8 cellular contexts compared by ENCODE assay signal in the genomic region with DNA sequence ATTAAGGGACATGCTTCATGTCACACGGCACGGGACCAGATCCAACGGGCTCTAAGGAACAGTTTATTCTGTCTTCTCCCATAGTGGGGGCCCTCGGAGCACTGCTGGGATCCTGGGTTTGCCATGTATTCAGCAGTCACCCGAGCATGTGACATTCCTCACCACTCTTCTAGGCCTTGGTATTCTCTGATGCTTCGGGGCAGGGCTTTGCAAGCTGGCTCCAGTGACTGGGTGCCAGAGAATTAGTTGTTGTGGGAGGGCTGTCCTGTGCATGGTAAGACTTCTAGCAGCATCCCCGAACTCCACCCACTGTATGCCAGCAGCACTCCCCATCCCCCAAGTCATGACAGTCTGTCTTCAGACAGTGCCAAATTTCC. TPM values are rescaled to one million over a fixed set of nuclear protein-coding genes. Genes with fewer than 3 reads are reported as not detected.
DNase-seq lines count a peak whose midpoint lies in the region; ATAC-seq, FAIRE-seq and TF ChIP-seq lines count a peak whose summit lies in the region.
"Had no signal": no experiment of that assay in that cellular context is flagged by ENCODE, and none has a peak within 500 bp of the region (broad histone marks: within the 10 kb centered on the region; RNA-seq: fewer than 3 reads in every experiment).

No MANE protein-coding gene starts in this region.

- H3K4me3 ChIP-seq in keratinocyte (ENCODE audit: control insufficient read depth in 2 of 3, extremely low read depth in 1 of 3, insufficient read depth in 2 of 3, low read depth in 1 of 3, low read length in 3 of 3) (no peak overlapping the region), upper lobe of right lung (no peak overlapping the region)

- dilution Hi-C loops in keratinocyte (cut with MboI; ENCODE audit: extremely low pct_ligation_motif_present, low sequenced_read_pairs) = no loop called here

- no TSS peak for BruUV-seq in MCF 10A (replicated peaks; lab: Mats Ljungman, UMichigan)

- H3K79me2 ChIP-seq in keratinocyte (ENCODE audit: control insufficient read depth, insufficient read depth, low read length) = no peaks in the 10 kb centered on the region

- peaks cover 42% of the 10 kb centered on the region for H3K4me1 Mint-ChIP-seq in MCF 10A (ENCODE audit: insufficient read depth, unreplicated experiment)
- H3K4me1 Mint-ChIP-seq in activated T-cell treated with anti-CD3 and anti-CD28 coated beads, Interleukin-2, amount 50 U/mL, for 4 hours (ENCODE audit: low read depth) = no peaks in the 10 kb centered on the region
- no peaks in the 10 kb centered on the region for H3K4me1 Mint-ChIP-seq in nephron progenitor cell

- H3K36me3 Mint-ChIP-seq in MCF 10A (ENCODE audit: insufficient read depth, unreplicated experiment) (peaks cover 23% of the 10 kb centered on the region), nephron progenitor cell (ENCODE audit: low read depth) (no peaks in the 10 kb centered on the region)
- H3K36me3 Mint-ChIP-seq in activated T-cell treated with anti-CD3 and anti-CD28 coated beads, Interleukin-2, amount 50 U/mL, for 4 hours (ENCODE audit: insufficient read depth) = no peaks in the 10 kb centered on the region
- H3K36me3 Mint-ChIP-seq: naive B cell had no signal

- peaks cover 5% of the 10 kb centered on the region for H3K9me1 ChIP-seq in keratinocyte (ENCODE audit: control insufficient read depth, extremely low read depth, insufficient read depth, low read length)

- no peak overlapping the region for H2AFZ ChIP-seq in keratinocyte (ENCODE audit: control insufficient read depth, low read length)

- H3K4me1 ChIP-seq in keratinocyte (ENCODE audit: control insufficient read depth, extremely low read depth, insufficient read depth, low read length) (peaks cover 26% of the 10 kb centered on the region), upper lobe of right lung (peaks cover 6% of the 10 kb centered on the region)

- H3K9me3 Mint-ChIP-seq in MCF 10A (ENCODE audit: unreplicated experiment) (no peaks in the 10 kb centered on the region), nephron progenitor cell (no peaks in the 10 kb centered on the region)
- H3K9me3 Mint-ChIP-seq in activated T-cell treated with anti-CD3 and anti-CD28 coated beads, Interleukin-2, amount 50 U/mL, for 4 hours = no peaks in the 10 kb centered on the region
- H3K9me3 Mint-ChIP-seq: naive B cell had no signal

- DNase-seq in MCF 10A (ENCODE audit: unreplicated experiment) (peak; percentile 81), keratinocyte (ENCODE audit: low read depth, low spot score) (peak; percentile 62), upper lobe of right lung (no peak), nephron progenitor cell (no peak)
- DNase-seq in activated T-cell treated with anti-CD3 and anti-CD28 coated beads, Interleukin-2, amount 50 U/mL, for 4 hours = no peak
- DNase-seq: naive B cell had no signal

- CTCF ChIA-PET in MCF 10A (lab: Yijun Ruan, JAX) = interaction anchor here (0.6 to 4.7 kb wide), 3 partner anchors 12 to 110 kb away, joined by 6 to 36 read pairs (median 6); no protein-coding TSS in a partner anchor

- no peak for TF ChIP-seq CTCF in MCF 10A (IDR thresholded peaks at IDR 0.05; ENCODE audit: unreplicated experiment)
- no peak for TF ChIP-seq CTCF in keratinocyte (optimal IDR thresholded peaks at IDR 0.05 in 1 of 3, IDR thresholded peaks at IDR 0.05 in 1 of 3, conservative IDR thresholded peaks at IDR 0.05 in 1 of 3; ENCODE audit: extremely low read depth in 1 of 3, insufficient read depth in 2 of 3, low read length in 3 of 3)
- TF ChIP-seq CTCF in upper lobe of right lung (IDR thresholded peaks at IDR 0.05) = no peak
- TF ChIP-seq CTCF in nephron progenitor cell (IDR thresholded peaks at IDR 0.05) = no peak

- peak overlapping the region; percentile 90 for H3K27ac Mint-ChIP-seq in MCF 10A (ENCODE audit: low read depth, unreplicated experiment)
- no peak overlapping the region for H3K27ac Mint-ChIP-seq in nephron progenitor cell

- intact Hi-C loops in MCF 10A (cut with micrococcal nuclease) = no loop called here
- intact Hi-C loops in upper lobe of right lung (cut with DNase I) = no loop called here

- TF ChIP-seq EP300 in Ishikawa (IDR thresholded peaks at IDR 0.05; ENCODE audit: borderline replicate concordance) = no peak

- H3K9me3 ChIP-seq in keratinocyte (ENCODE audit: control insufficient read depth, low read depth, low read length) (no peaks in the 10 kb centered on the region), upper lobe of right lung (no peaks in the 10 kb centered on the region)

- POLR2A ChIA-PET in MCF 10A (lab: Yijun Ruan, JAX) = interaction anchor here (0.7 to 9.2 kb wide), 10 partner anchors 9 to 230 kb away, joined by 3 to 138 read pairs (median 5); no protein-coding TSS in a partner anchor

- FAIRE-seq in keratinocyte (lab: Jason Lieb, UNC) = peak; percentile 71

- H3K27me3 ChIP-seq in keratinocyte (ENCODE audit: control insufficient read depth, extremely low read depth, insufficient read depth, low read length) (no peaks in the 10 kb centered on the region), upper lobe of right lung (no peaks in the 10 kb centered on the region)

- TF ChIP-seq RAD21 in Ishikawa (IDR thresholded peaks at IDR 0.05; ENCODE audit: low read depth) = no peak; the same call in 1 of the 2 replicates

- H3K4me2 ChIP-seq in keratinocyte (ENCODE audit: control insufficient read depth, extremely low read depth, insufficient read depth, low read depth, low read length) = peak overlapping the region; percentile 69

- ATAC-seq in upper lobe of right lung = peak; percentile 49
- ATAC-seq in activated T-cell treated with anti-CD3 and anti-CD28 coated beads, Interleukin-2, amount 50 U/mL, for 4 hours = no peak
- no peak for ATAC-seq in GM18517 (IDR thresholded peaks at IDR 0.05; ENCODE audit: unreplicated experiment)

- H3K4me3 Mint-ChIP-seq in MCF 10A (ENCODE audit: unreplicated experiment) = peak overlapping the region; percentile 35
- no peak overlapping the region for H3K4me3 Mint-ChIP-seq in activated T-cell treated with anti-CD3 and anti-CD28 coated beads, Interleukin-2, amount 50 U/mL, for 4 hours
- no peak overlapping the region for H3K4me3 Mint-ChIP-seq in nephron progenitor cell
- H3K4me3 Mint-ChIP-seq: naive B cell had no signal

- H3K36me3 ChIP-seq in keratinocyte (ENCODE audit: control insufficient read depth in 2 of 2, extremely low read depth in 1 of 2, insufficient read depth in 2 of 2, low read length in 2 of 2) (no peaks in the 10 kb centered on the region), upper lobe of right lung (no peaks in the 10 kb centered on the region)

- H3K27ac ChIP-seq in keratinocyte (ENCODE audit: control insufficient read depth, insufficient read depth, low read length) = peak overlapping the region; percentile 48
- peak overlapping the region; percentile 60 for H3K27ac ChIP-seq in upper lobe of right lung

- peak overlapping the region; percentile 25 for H3K9ac ChIP-seq in keratinocyte (ENCODE audit: control insufficient read depth, extremely low read depth, insufficient read depth, low read length)

- H3K27me3 Mint-ChIP-seq in MCF 10A (ENCODE audit: insufficient read depth, unreplicated experiment) (no peaks in the 10 kb centered on the region), nephron progenitor cell (ENCODE audit: low read depth, poor library complexity) (peaks cover 14% of the 10 kb centered on the region)
- H3K27me3 Mint-ChIP-seq in activated T-cell treated with anti-CD3 and anti-CD28 coated beads, Interleukin-2, amount 50 U/mL, for 4 hours (ENCODE audit: low read depth) = no peaks in the 10 kb centered on the region
- H3K27me3 Mint-ChIP-seq: naive B cell had no signal

- H4K20me1 ChIP-seq in keratinocyte (ENCODE audit: control insufficient read depth, extremely low read depth, insufficient read depth, low read length) = peaks cover 3% of the 10 kb centered on the region

TF ChIP-seq in Ishikawa, 13 proteins besides CTCF, POLR2A, EP300 and RAD21:
- TF ChIP-seq TCF12 (IDR thresholded peaks at IDR 0.05; ENCODE audit: low read depth) (0 out of 2 replicates have a peak, but pooled peaks have one; percentile 9), ZBTB7A (IDR thresholded peaks at IDR 0.05; ENCODE audit: low read depth) (no peak), NFIC (IDR thresholded peaks at IDR 0.05) (peak; percentile 46)

RNA-seq across cellular contexts. Expression of a gene that starts 5.4 kb away (rescaled TPM):
- total RNA-seq in MCF 10A (2022) = 0.93 and 1.4 TPM in 2 replicates
- 0.50 TPM in 1 of 3 replicates, not detected in the others for polyA plus RNA-seq in keratinocyte
- polyA plus RNA-seq in keratinocyte (2011; ENCODE audit: low read depth) = not detected
- polyA plus RNA-seq in keratinocyte (2011; cell fraction: cytosol; rRNA removed) = 0.09 and 0.22 TPM in 2 replicates
- polyA plus RNA-seq in keratinocyte (2011; cell fraction: nucleus; rRNA removed) = 0.16 and 0.29 TPM in 2 replicates
- polyA plus RNA-seq in keratinocyte (2012; ENCODE audit: low replicate concordance) = not detected in 2 replicates
- polyA minus RNA-seq in keratinocyte = 0.76 TPM in 1 of 3 replicates, not detected in the others
- polyA minus RNA-seq in keratinocyte (2011; cell fraction: cytosol; rRNA and poly(A)+ RNA removed) = 3.6 TPM
- polyA minus RNA-seq in keratinocyte (2011; cell fraction: nucleus; rRNA and poly(A)+ RNA removed) = 1.4 and 1.8 TPM in 2 replicates
- 112 TPM for total RNA-seq in upper lobe of right lung
- under 1 TPM in 1 of 3 donors, not detected in 2; 0.15 TPM for total RNA-seq in activated T-cell treated with anti-CD3 and anti-CD28 coated beads, Interleukin-2, amount 50 U/mL, for 4 hours

RNA-seq across cellular contexts. Expression of a gene that starts 25.1 kb away (rescaled TPM):
- total RNA-seq in MCF 10A (2022) (0.93 and 1.4 TPM in 2 replicates), upper lobe of right lung (1.1 TPM)
- polyA plus RNA-seq in keratinocyte = 0.03 TPM in 1 of 3 replicates, not detected in the others
- polyA plus RNA-seq in keratinocyte (2011; ENCODE audit: low read depth) = 0.14 TPM
- not detected in 2 replicates for polyA plus RNA-seq in keratinocyte (2011; cell fraction: cytosol; rRNA removed)
- polyA plus RNA-seq in keratinocyte (2011; cell fraction: nucleus; rRNA removed) = 0.05 TPM in 1 of 2 replicates, not detected in the other
- 0.17 TPM in 1 of 2 replicates, not detected in the other for polyA plus RNA-seq in keratinocyte (2012; ENCODE audit: low replicate concordance)
- polyA minus RNA-seq in keratinocyte = 0.16 TPM in 1 of 3 replicates, not detected in the others
- 1.7 TPM for polyA minus RNA-seq in keratinocyte (2011; cell fraction: cytosol; rRNA and poly(A)+ RNA removed)
- polyA minus RNA-seq in keratinocyte (2011; cell fraction: nucleus; rRNA and poly(A)+ RNA removed) = 0.31 and 0.32 TPM in 2 replicates
- total RNA-seq in activated T-cell treated with anti-CD3 and anti-CD28 coated beads, Interleukin-2, amount 50 U/mL, for 4 hours = 1 to 10 TPM in 2 of 3 donors, under 1 TPM in 1; 0.96 to 1.6 (median 1.1) TPM

Comparison
In these comparisons a context has a peak if more than half of its experiments do, and no peak if none do; other contexts are left out.
1. DNase-seq: peak in MCF 10A (single experiment) and keratinocyte (single experiment); none in upper lobe of right lung (single experiment), activated T-cell treated with anti-CD3 and anti-CD28 coated beads, Interleukin-2, amount 50 U/mL, for 4 hours (single experiment) and nephron progenitor cell (single experiment).
2. RNA of a gene that starts 5.4 kb away (total RNA-seq): 112 TPM in upper lobe of right lung (single experiment); 0.93 to 1.4 TPM in MCF 10A and 0.15 TPM in activated T-cell treated with anti-CD3 and anti-CD28 coated beads, Interleukin-2, amount 50 U/mL, for 4 hours; every median in the first group is over 10 times any median in the second.